1 cellular context compared by ENCODE assay signal in genomic region chr2:155035246-155035645, GRCh38.
TF ChIP-seq lines count a peak whose summit lies in the region.

No MANE protein-coding gene starts in this region.

TF ChIP-seq in GM23338, 12 proteins besides CTCF, POLR2A, EP300 and RAD21 (continued from another document):
- TF ChIP-seq REST (IDR thresholded peaks at IDR 0.05; ENCODE audit: unreplicated experiment), result no peak
- TF ChIP-seq POLR2AphosphoS5 (IDR thresholded peaks at IDR 0.05; ENCODE audit: low read depth), result no peak
